ENCODE assay signal across 34 cellular contexts in genomic region chr9:133284362-133284761, GRCh38. TPM values are rescaled to one million over a fixed set of nuclear protein-coding genes. Genes with fewer than 3 reads are reported as not detected.
"Had no signal": no experiment of that assay in that cellular context is flagged by ENCODE, and none has a peak within 500 bp of the region (broad histone marks: within the 10 kb centered on the region; RNA-seq: fewer than 3 reads in every experiment).

No MANE protein-coding gene starts in this region.

- H3K36me3 Mint-ChIP-seq: activated naive CD4-positive, alpha-beta T cell treated with anti-CD3 and anti-CD28 coated beads, Interleukin-2, amount 50 U/mL, for 24 hours; activated naive CD8-positive, alpha-beta T cell treated with anti-CD3 and anti-CD28 coated beads for 36 hours had no signal

- H3K9me3 Mint-ChIP-seq: activated naive CD4-positive, alpha-beta T cell treated with anti-CD3 and anti-CD28 coated beads, Interleukin-2, amount 50 U/mL, for 24 hours; activated naive CD8-positive, alpha-beta T cell treated with anti-CD3 and anti-CD28 coated beads, Interleukin-2, amount 50 U/mL, for 24 hours had no signal

- H3K27me3 ChIP-seq: adrenal gland, body of pancreas, colonic mucosa had no signal

- ATAC-seq: activated naive CD8-positive, alpha-beta T cell treated with anti-CD3 and anti-CD28 coated beads, Interleukin-2, amount 50 U/mL, for 24 hours; body of pancreas; foreskin keratinocyte; gastrocnemius medialis; heart left ventricle; T-helper 17 cell; WTC11 had no signal

- H3K27ac Mint-ChIP-seq: activated CD4-positive, alpha-beta memory T cell treated with anti-CD3 and anti-CD28 coated beads, Interleukin-2, amount 10 ng/mL, durations not matched to agents 7 days and 5 days; activated CD4-positive, alpha-beta T cell treated with anti-CD3 and anti-CD28 coated beads, Interleukin-2, amount 10 ng/mL, durations not matched to agents 7 days and 5 days; activated naive CD4-positive, alpha-beta T cell treated with anti-CD3 and anti-CD28 coated beads for 36 hours; activated naive CD4-positive, alpha-beta T cell treated with anti-CD3 and anti-CD28 coated beads, Interleukin-2, amount 50 U/mL, for 24 hours; activated naive CD8-positive, alpha-beta T cell treated with anti-CD3 and anti-CD28 coated beads for 36 hours; activated naive CD8-positive, alpha-beta T cell treated with anti-CD3 and anti-CD28 coated beads, Interleukin-2, amount 50 U/mL, for 24 hours; activated T-helper 1 cell treated with anti-CD3 and anti-CD28 coated beads, Interleukin-12 subunit alpha, Interleukin-12 subunit beta, Interleukin-2, Interleukin-4 antibody, amounts not matched to agents 30 ng/mL and 10 ng/mL and 1 ng/mL, durations not matched to agents 14 hours and 24 hours and 36 hours; activated T-helper 2 cell treated with anti-CD3 and anti-CD28 coated beads, Interferon-gamma antibody, Interleukin-2, Interleukin-4, amounts not matched to agents 10 μg/mL and 5 μg/mL and 100 μg/mL, durations not matched to agents 14 hours and 24 hours and 36 hours; T-helper 17 cell; T-helper 2 cell treated with Interferon-gamma antibody and Interleukin-4, amounts not matched to agents 5 μg/mL and 100 μg/mL, for 36 hours; WTC11 had no signal

- FAIRE-seq: endometrium, endothelial cell of umbilical vein had no signal

- H3K4me1 Mint-ChIP-seq: activated CD4-positive, alpha-beta memory T cell treated with anti-CD3 and anti-CD28 coated beads, Interleukin-2, amount 10 ng/mL, durations not matched to agents 7 days and 5 days; activated CD4-positive, alpha-beta T cell treated with anti-CD3 and anti-CD28 coated beads, Interleukin-2, amount 10 ng/mL, durations not matched to agents 7 days and 5 days; activated naive CD4-positive, alpha-beta T cell treated with anti-CD3 and anti-CD28 coated beads, Interleukin-2, amount 50 U/mL, for 24 hours; activated naive CD8-positive, alpha-beta T cell treated with anti-CD3 and anti-CD28 coated beads for 36 hours; activated naive CD8-positive, alpha-beta T cell treated with anti-CD3 and anti-CD28 coated beads, Interleukin-2, amount 50 U/mL, for 24 hours; T-helper 17 cell; WTC11 had no signal

- H3K9me3 ChIP-seq: adrenal gland, body of pancreas, colonic mucosa, gastrocnemius medialis had no signal

- H3K4me3 ChIP-seq: adrenal gland, body of pancreas, colonic mucosa, gastrocnemius medialis, heart left ventricle had no signal

- H3K4me1 ChIP-seq: adrenal gland, body of pancreas, foreskin keratinocyte, gastrocnemius medialis, heart left ventricle had no signal

- H3K4me3 Mint-ChIP-seq: activated CD4-positive, alpha-beta memory T cell treated with anti-CD3 and anti-CD28 coated beads, Interleukin-2, amount 10 ng/mL, durations not matched to agents 7 days and 5 days; activated CD4-positive, alpha-beta T cell treated with anti-CD3 and anti-CD28 coated beads, Interleukin-2, amount 10 ng/mL, durations not matched to agents 7 days and 5 days; activated naive CD4-positive, alpha-beta T cell treated with anti-CD3 and anti-CD28 coated beads for 36 hours; activated naive CD4-positive, alpha-beta T cell treated with anti-CD3 and anti-CD28 coated beads, Interleukin-2, amount 50 U/mL, for 24 hours; activated naive CD8-positive, alpha-beta T cell treated with anti-CD3 and anti-CD28 coated beads for 36 hours; activated naive CD8-positive, alpha-beta T cell treated with anti-CD3 and anti-CD28 coated beads, Interleukin-2, amount 50 U/mL, for 24 hours; activated T-helper 1 cell treated with anti-CD3 and anti-CD28 coated beads, Interleukin-12 subunit alpha, Interleukin-12 subunit beta, Interleukin-2, Interleukin-4 antibody, amounts not matched to agents 30 ng/mL and 10 ng/mL and 1 ng/mL, durations not matched to agents 14 hours and 24 hours and 36 hours; T-helper 17 cell; T-helper 2 cell treated with Interferon-gamma antibody and Interleukin-4, amounts not matched to agents 5 μg/mL and 100 μg/mL, for 36 hours; WTC11 had no signal

- DNase-seq: activated CD4-positive, alpha-beta memory T cell treated with anti-CD3 and anti-CD28 coated beads, Interleukin-2, amount 10 ng/mL, durations not matched to agents 7 days and 5 days; activated CD4-positive, alpha-beta T cell treated with anti-CD3 and anti-CD28 coated beads for 1 hour; activated CD4-positive, alpha-beta T cell treated with anti-CD3 and anti-CD28 coated beads for 4 hours; activated CD4-positive, alpha-beta T cell treated with anti-CD3 and anti-CD28 coated beads, Interleukin-2, amount 10 ng/mL, durations not matched to agents 7 days and 5 days; activated CD4-positive, alpha-beta T cell treated with anti-CD3 and anti-CD28 coated beads, Interleukin-2, amount 50 U/mL, for 4 hours; activated effector memory CD4-positive, alpha-beta T cell treated with anti-CD3 and anti-CD28 coated beads, Interleukin-2, amount 50 U/mL, for 16 hours; activated naive CD4-positive, alpha-beta T cell treated with anti-CD3 and anti-CD28 coated beads for 36 hours; activated naive CD8-positive, alpha-beta T cell treated with anti-CD3 and anti-CD28 coated beads for 36 hours; activated naive CD8-positive, alpha-beta T cell treated with anti-CD3 and anti-CD28 coated beads, Interleukin-2, amount 50 U/mL, for 24 hours; activated T-cell treated with anti-CD3 and anti-CD28 coated beads, Interleukin-2, amount 50 U/mL, for 1 hour; activated T-cell treated with anti-CD3 and anti-CD28 coated beads, Interleukin-2, amount 50 U/mL, for 48 hours; amygdala; aorta; body of pancreas; caudate nucleus; cerebellar nuclear complex; colonic mucosa; effector CD8-positive, alpha-beta T cell; foreskin keratinocyte; gastrocnemius medialis; glutamatergic neuron; heart left ventricle; T-helper 1 cell; T-helper 17 cell; T1000 had no signal

- H3K27ac ChIP-seq: adrenal gland, body of pancreas, epithelial cell of prostate, foreskin keratinocyte, gastrocnemius medialis, heart left ventricle had no signal

- H3K36me3 ChIP-seq: adrenal gland, colonic mucosa, gastrocnemius medialis, heart left ventricle had no signal

RNA-seq across cellular contexts. Expression of gene ABO, which starts 9.4 kb away (rescaled TPM):
- total RNA-seq: activated naive CD4-positive, alpha-beta T cell treated with anti-CD3 and anti-CD28 coated beads for 36 hours; activated naive CD8-positive, alpha-beta T cell treated with anti-CD3 and anti-CD28 coated beads for 36 hours; endothelial cell of umbilical vein; foreskin keratinocyte had no signal
- polyA plus RNA-seq: endothelial cell of umbilical vein, foreskin keratinocyte had no signal
